22 cellular contexts compared by ENCODE assay signal in genomic region chr7:23133797-23134196, GRCh38. TPM values are rescaled to one million over a fixed set of nuclear protein-coding genes. Genes with fewer than 3 reads are reported as not detected.
DNase-seq lines count a peak whose midpoint lies in the region; ATAC-seq, FAIRE-seq and TF ChIP-seq lines count a peak whose summit lies in the region.
"Had no signal": no experiment of that assay in that cellular context is flagged by ENCODE, and none has a peak within 500 bp of the region (broad histone marks: within the 10 kb centered on the region; RNA-seq: fewer than 3 reads in every experiment).

No MANE protein-coding gene starts in this region.

- DNase-seq in Right ventricle myocardium superior (no peak), Right ventricle myocardium inferior (ENCODE audit: missing footprints) (no peak), fibroblast of gingiva (ENCODE audit: low read depth) (peak; percentile 32), GM10248 (ENCODE audit: extremely low spot score) (no peak), NCI-H510A (lab: John Stamatoyannopoulos, UW) (no peak)
- DNase-seq: 8988T; ACHN; AML-193; BE2C; CD4-positive, alpha-beta T cell; CD8-positive, alpha-beta memory T cell; DMS 273 treated with DMSO at 0.1 percent for 48 hours; DMS79; EL; GF-D8; H7; HCEC 1CT had no signal

- ATAC-seq in Right ventricle myocardium superior (ENCODE audit: poor library complexity) (peak; percentile 52), Right ventricle myocardium inferior (no peak)
- ATAC-seq: A549 had no signal

- CTCF ChIA-PET in GM10248 (lab: Yijun Ruan, JAX): no interaction called here

- no peak for TF ChIP-seq CTCF in GM10248 (IDR thresholded peaks at IDR 0.05; ENCODE audit: control extremely low read depth, extremely low read depth, low read depth, missing control alignments)

- POLR2A ChIA-PET in GM10248 (lab: Yijun Ruan, JAX): no interaction called here

- peak; percentile 28 for FAIRE-seq in G401.6 (lab: Jason Lieb, UNC)
- FAIRE-seq: A549, D721Med, GM12892, H1 had no signal

- intact Hi-C loops in Right ventricle myocardium superior (cut with DNase I): no loop called here
- intact Hi-C loops in Right ventricle myocardium inferior (cut with DNase I): no loop called here

RNA-seq across cellular contexts. Expression of gene KLHL7, which starts 28.2 kb away (rescaled TPM):
- total RNA-seq in Right ventricle myocardium superior (167 TPM), Right ventricle myocardium inferior (162 TPM)

RNA-seq across cellular contexts. Expression of gene NUP42, which starts 48.1 kb away (rescaled TPM):
- 19.7 TPM for total RNA-seq in Right ventricle myocardium superior
- 21.6 TPM for total RNA-seq in Right ventricle myocardium inferior
